ENCODE assay signal across 1 cellular context in the genomic region with DNA sequence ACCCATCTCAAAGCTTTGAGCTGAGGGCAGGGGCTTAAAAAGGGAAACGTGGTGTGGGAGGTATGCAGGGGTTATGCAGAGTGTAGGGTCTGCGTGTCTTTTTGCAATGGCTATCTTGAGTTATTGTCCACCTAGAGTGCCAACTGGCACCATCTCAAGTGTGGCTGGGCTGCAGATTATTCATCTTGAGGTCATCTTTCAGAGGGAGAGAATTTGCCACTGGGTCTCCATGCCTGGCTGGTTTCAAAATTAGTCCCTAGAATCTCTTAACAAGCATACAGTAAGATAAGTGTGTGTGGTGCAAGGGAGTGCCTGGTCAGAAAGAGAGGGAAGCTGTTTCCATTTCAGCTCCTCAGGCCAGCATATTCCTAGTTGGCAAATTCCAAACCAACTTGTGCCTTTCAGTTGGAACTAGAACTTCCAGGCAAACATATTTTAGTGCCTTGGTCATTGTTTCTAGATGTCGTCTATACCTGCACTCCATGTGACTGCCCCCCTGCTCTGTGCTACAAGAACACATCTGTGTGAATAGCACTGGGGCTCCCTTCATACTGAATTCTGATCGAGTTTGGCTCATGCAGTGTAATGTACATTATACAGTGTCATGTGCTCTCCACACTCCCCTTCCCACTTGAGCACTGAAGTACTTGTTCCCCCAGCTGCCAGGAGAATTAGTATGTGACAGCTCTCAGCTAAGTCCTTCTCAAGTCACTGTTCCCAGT.
TF ChIP-seq lines count a peak whose summit lies in the region.

No MANE protein-coding gene starts in this region.

TF ChIP-seq in K562, 482 proteins besides CTCF, POLR2A, EP300 and RAD21:
- TF ChIP-seq, protein P1, sequence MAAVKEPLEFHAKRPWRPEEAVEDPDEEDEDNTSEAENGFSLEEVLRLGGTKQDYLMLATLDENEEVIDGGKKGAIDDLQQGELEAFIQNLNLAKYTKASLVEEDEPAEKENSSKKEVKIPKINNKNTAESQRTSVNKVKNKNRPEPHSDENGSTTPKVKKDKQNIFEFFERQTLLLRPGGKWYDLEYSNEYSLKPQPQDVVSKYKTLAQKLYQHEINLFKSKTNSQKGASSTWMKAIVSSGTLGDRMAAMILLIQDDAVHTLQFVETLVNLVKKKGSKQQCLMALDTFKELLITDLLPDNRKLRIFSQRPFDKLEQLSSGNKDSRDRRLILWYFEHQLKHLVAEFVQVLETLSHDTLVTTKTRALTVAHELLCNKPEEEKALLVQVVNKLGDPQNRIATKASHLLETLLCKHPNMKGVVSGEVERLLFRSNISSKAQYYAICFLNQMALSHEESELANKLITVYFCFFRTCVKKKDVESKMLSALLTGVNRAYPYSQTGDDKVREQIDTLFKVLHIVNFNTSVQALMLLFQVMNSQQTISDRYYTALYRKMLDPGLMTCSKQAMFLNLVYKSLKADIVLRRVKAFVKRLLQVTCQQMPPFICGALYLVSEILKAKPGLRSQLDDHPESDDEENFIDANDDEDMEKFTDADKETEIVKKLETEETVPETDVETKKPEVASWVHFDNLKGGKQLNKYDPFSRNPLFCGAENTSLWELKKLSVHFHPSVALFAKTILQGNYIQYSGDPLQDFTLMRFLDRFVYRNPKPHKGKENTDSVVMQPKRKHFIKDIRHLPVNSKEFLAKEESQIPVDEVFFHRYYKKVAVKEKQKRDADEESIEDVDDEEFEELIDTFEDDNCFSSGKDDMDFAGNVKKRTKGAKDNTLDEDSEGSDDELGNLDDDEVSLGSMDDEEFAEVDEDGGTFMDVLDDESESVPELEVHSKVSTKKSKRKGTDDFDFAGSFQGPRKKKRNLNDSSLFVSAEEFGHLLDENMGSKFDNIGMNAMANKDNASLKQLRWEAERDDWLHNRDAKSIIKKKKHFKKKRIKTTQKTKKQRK (IDR thresholded peaks at IDR 0.05; ENCODE audit: borderline replicate concordance, low read depth, low read length) = no peak
- TF ChIP-seq ZNF507 (tag; conservative IDR thresholded peaks at IDR 0.05) = no peak
- TF ChIP-seq RCOR1 (IDR thresholded peaks at IDR 0.05; ENCODE audit: borderline replicate concordance in 1 of 2, low read depth in 2 of 2, low read length in 2 of 2) = no peak
- TF ChIP-seq ZNF175 (CRISPR knock-in tag; IDR thresholded peaks at IDR 0.05; ENCODE audit: low read depth) = no peak
- TF ChIP-seq, protein P2, sequence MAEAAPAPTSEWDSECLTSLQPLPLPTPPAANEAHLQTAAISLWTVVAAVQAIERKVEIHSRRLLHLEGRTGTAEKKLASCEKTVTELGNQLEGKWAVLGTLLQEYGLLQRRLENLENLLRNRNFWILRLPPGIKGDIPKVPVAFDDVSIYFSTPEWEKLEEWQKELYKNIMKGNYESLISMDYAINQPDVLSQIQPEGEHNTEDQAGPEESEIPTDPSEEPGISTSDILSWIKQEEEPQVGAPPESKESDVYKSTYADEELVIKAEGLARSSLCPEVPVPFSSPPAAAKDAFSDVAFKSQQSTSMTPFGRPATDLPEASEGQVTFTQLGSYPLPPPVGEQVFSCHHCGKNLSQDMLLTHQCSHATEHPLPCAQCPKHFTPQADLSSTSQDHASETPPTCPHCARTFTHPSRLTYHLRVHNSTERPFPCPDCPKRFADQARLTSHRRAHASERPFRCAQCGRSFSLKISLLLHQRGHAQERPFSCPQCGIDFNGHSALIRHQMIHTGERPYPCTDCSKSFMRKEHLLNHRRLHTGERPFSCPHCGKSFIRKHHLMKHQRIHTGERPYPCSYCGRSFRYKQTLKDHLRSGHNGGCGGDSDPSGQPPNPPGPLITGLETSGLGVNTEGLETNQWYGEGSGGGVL (CRISPR knock-in tag; IDR thresholded peaks at IDR 0.05) = no peak
- no peak for TF ChIP-seq RUNX1 (IDR thresholded peaks at IDR 0.05; ENCODE audit: low read depth)
- TF ChIP-seq ZNF124 (CRISPR knock-in tag; IDR thresholded peaks at IDR 0.05) = no peak
- no peak for TF ChIP-seq GTF2A2 (tag; IDR thresholded peaks at IDR 0.05)
- TF ChIP-seq ZNF589 (CRISPR knock-in tag; IDR thresholded peaks at IDR 0.05; ENCODE audit: low read depth) = no peak
- TF ChIP-seq ZNF445 (CRISPR knock-in tag; IDR thresholded peaks at IDR 0.05; ENCODE audit: low read depth) = no peak
- TF ChIP-seq, protein P3, sequence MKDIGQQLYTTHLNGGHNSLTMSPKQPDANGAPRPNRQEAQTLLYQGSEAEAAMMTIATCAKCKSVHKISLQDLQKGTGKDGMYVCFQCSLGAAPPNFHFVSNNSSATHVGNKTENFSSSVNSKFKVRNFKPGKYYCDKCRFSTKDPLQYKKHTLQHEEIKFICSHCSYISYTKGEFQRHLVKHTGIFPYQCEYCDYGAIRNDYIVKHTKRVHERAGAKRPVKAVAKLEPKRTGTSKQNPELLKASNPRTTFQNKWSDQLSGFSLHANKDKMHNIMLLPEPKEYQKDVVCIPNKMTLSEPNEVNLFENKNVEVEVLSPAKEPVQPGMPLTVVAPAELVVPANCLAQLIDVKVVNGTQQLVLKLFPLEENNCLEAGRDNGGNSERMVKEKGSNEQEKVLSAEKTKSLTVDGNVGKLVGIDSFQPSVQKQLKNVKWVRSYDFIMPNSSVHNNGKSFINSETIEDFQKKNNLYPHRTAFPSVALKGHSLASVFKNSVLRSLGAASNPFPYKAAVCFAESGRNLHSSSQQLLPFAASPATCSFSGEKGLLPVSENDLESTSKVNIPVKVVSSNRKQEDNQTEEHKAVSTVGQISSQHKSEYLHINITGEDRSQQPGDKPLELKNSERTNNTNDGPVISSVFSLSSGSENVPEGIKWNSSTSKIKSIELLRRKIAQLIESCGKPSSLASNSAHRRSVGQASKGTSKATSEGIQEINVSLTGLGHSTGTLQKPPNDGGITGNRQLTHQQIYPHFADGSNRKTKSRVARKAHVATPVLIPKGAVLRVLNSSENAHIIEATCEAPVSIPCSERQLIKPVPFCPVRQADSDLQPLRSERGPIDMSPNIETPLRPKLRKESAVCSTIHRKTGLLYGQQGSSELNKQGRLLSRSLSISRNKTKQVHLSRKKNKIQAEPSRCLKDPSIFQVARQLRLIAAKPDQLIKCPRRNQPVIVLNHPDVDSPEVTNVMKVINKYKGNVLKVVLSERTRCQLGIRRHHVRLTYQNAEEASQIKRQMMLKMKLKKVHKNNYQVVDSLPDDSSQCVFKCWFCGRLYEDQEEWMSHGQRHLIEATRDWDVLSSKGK (CRISPR knock-in tag; IDR thresholded peaks at IDR 0.05) = no peak
